In the genomic region with DNA sequence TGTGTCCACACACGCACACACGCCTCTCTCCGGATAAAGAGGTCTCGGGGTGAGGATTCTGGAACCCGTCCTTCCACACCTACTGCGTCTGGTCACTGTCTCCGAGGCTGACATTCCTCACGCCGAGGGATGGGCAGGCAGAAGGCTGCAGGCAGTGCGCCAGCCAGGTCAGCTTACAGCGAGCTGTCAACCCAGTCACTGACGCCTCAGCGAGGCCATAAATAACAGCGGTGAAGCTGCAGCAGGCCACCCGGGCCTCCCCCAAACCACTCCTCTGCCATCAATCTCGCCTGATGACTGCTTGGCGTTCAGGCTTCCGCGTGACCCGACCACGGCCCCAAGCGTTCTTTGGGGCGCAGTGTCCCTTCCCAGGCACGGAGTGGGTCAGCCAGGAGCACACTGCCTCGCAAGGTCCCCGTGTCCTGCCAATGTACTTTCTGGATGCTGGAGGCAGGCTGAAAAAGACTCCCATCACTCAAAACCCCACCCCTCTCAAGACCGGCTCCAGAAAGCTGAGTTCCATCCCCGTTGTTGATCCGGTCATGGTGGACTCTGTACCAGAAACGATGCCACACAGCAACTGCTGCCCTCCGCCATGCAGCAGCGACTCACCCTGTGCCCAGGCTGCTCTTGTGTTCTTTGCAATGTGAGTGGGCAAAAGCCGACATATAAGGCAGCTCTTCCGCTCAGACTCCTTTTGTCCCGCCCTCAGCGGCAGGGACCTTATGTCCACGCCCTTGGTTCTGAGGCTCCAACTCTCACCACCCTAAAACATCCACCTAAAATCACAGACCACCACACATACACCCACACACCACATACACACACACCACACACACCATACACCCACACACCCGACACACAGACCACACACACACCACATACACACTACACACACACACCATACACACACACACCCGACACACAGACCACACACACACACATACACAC, we compare ENCODE assay signal across 1 cellular context.
TF ChIP-seq lines count a peak whose summit lies in the region.

No MANE protein-coding gene starts in this region.

TF ChIP-seq in HEK293, 187 proteins besides CTCF, POLR2A, EP300 and RAD21 (continued from another document):
- TF ChIP-seq, protein P1, sequence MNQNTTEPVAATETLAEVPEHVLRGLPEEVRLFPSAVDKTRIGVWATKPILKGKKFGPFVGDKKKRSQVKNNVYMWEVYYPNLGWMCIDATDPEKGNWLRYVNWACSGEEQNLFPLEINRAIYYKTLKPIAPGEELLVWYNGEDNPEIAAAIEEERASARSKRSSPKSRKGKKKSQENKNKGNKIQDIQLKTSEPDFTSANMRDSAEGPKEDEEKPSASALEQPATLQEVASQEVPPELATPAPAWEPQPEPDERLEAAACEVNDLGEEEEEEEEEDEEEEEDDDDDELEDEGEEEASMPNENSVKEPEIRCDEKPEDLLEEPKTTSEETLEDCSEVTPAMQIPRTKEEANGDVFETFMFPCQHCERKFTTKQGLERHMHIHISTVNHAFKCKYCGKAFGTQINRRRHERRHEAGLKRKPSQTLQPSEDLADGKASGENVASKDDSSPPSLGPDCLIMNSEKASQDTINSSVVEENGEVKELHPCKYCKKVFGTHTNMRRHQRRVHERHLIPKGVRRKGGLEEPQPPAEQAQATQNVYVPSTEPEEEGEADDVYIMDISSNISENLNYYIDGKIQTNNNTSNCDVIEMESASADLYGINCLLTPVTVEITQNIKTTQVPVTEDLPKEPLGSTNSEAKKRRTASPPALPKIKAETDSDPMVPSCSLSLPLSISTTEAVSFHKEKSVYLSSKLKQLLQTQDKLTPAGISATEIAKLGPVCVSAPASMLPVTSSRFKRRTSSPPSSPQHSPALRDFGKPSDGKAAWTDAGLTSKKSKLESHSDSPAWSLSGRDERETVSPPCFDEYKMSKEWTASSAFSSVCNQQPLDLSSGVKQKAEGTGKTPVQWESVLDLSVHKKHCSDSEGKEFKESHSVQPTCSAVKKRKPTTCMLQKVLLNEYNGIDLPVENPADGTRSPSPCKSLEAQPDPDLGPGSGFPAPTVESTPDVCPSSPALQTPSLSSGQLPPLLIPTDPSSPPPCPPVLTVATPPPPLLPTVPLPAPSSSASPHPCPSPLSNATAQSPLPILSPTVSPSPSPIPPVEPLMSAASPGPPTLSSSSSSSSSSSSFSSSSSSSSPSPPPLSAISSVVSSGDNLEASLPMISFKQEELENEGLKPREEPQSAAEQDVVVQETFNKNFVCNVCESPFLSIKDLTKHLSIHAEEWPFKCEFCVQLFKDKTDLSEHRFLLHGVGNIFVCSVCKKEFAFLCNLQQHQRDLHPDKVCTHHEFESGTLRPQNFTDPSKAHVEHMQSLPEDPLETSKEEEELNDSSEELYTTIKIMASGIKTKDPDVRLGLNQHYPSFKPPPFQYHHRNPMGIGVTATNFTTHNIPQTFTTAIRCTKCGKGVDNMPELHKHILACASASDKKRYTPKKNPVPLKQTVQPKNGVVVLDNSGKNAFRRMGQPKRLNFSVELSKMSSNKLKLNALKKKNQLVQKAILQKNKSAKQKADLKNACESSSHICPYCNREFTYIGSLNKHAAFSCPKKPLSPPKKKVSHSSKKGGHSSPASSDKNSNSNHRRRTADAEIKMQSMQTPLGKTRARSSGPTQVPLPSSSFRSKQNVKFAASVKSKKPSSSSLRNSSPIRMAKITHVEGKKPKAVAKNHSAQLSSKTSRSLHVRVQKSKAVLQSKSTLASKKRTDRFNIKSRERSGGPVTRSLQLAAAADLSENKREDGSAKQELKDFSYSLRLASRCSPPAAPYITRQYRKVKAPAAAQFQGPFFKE (tag by site-specific recombination; IDR thresholded peaks at IDR 0.05; ENCODE audit: borderline replicate concordance): no peak
- TF ChIP-seq GLIS1 (tag by site-specific recombination; IDR thresholded peaks at IDR 0.05) (no peak), ZNF610 (tag by site-specific recombination; IDR thresholded peaks at IDR 0.05; ENCODE audit: borderline replicate concordance) (no peak), ZNF423 (tag by site-specific recombination; IDR thresholded peaks at IDR 0.05) (no peak), ZNF792 (tag by site-specific recombination; IDR thresholded peaks at IDR 0.05) (no peak), KLF1 (tag by site-specific recombination; IDR thresholded peaks at IDR 0.05) (peak; percentile 47; the same call in 1 of the 2 replicates), ZNF473 (tag by site-specific recombination; IDR thresholded peaks at IDR 0.05) (no peak), ZNF530 (tag by site-specific recombination; IDR thresholded peaks at IDR 0.05; ENCODE audit: low read depth) (no peak), ZNF221 (tag by site-specific recombination; IDR thresholded peaks at IDR 0.05; ENCODE audit: borderline replicate concordance) (no peak), ZNF350 (tag by site-specific recombination; IDR thresholded peaks at IDR 0.05) (no peak), FEZF1 (tag by site-specific recombination; IDR thresholded peaks at IDR 0.05) (no peak), ZNF175 (tag by site-specific recombination; IDR thresholded peaks at IDR 0.05) (no peak), ZNF544 (tag by site-specific recombination; IDR thresholded peaks at IDR 0.05) (no peak), TRIM28 (IDR thresholded peaks at IDR 0.05; ENCODE audit: borderline replicate concordance, low read length) (peak; percentile 63), ZNF416 (tag by site-specific recombination; IDR thresholded peaks at IDR 0.05) (no peak), ZNF202 (tag by site-specific recombination; IDR thresholded peaks at IDR 0.05; ENCODE audit: borderline replicate concordance) (no peak), ZFP69B (tag by site-specific recombination; IDR thresholded peaks at IDR 0.05) (no peak), ZNF266 (tag by site-specific recombination; IDR thresholded peaks at IDR 0.05; ENCODE audit: low read depth) (no peak), ZNF600 (tag by site-specific recombination; IDR thresholded peaks at IDR 0.05) (peak; percentile 68), SCRT2 (tag by site-specific recombination; IDR thresholded peaks at IDR 0.05) (no peak), ZNF2 (tag by site-specific recombination; IDR thresholded peaks at IDR 0.05) (no peak)
- TF ChIP-seq, protein P2, sequence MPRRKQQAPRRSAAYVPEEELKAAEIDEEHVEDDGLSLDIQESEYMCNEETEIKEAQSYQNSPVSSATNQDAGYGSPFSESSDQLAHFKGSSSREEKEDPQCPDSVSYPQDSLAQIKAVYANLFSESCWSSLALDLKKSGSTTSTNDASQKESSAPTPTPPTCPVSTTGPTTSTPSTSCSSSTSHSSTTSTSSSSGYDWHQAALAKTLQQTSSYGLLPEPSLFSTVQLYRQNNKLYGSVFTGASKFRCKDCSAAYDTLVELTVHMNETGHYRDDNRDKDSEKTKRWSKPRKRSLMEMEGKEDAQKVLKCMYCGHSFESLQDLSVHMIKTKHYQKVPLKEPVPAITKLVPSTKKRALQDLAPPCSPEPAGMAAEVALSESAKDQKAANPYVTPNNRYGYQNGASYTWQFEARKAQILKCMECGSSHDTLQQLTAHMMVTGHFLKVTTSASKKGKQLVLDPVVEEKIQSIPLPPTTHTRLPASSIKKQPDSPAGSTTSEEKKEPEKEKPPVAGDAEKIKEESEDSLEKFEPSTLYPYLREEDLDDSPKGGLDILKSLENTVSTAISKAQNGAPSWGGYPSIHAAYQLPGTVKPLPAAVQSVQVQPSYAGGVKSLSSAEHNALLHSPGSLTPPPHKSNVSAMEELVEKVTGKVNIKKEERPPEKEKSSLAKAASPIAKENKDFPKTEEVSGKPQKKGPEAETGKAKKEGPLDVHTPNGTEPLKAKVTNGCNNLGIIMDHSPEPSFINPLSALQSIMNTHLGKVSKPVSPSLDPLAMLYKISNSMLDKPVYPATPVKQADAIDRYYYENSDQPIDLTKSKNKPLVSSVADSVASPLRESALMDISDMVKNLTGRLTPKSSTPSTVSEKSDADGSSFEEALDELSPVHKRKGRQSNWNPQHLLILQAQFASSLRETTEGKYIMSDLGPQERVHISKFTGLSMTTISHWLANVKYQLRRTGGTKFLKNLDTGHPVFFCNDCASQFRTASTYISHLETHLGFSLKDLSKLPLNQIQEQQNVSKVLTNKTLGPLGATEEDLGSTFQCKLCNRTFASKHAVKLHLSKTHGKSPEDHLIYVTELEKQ (tag by site-specific recombination; IDR thresholded peaks at IDR 0.05; ENCODE audit: borderline replicate concordance): no peak
- TF ChIP-seq, protein P3, sequence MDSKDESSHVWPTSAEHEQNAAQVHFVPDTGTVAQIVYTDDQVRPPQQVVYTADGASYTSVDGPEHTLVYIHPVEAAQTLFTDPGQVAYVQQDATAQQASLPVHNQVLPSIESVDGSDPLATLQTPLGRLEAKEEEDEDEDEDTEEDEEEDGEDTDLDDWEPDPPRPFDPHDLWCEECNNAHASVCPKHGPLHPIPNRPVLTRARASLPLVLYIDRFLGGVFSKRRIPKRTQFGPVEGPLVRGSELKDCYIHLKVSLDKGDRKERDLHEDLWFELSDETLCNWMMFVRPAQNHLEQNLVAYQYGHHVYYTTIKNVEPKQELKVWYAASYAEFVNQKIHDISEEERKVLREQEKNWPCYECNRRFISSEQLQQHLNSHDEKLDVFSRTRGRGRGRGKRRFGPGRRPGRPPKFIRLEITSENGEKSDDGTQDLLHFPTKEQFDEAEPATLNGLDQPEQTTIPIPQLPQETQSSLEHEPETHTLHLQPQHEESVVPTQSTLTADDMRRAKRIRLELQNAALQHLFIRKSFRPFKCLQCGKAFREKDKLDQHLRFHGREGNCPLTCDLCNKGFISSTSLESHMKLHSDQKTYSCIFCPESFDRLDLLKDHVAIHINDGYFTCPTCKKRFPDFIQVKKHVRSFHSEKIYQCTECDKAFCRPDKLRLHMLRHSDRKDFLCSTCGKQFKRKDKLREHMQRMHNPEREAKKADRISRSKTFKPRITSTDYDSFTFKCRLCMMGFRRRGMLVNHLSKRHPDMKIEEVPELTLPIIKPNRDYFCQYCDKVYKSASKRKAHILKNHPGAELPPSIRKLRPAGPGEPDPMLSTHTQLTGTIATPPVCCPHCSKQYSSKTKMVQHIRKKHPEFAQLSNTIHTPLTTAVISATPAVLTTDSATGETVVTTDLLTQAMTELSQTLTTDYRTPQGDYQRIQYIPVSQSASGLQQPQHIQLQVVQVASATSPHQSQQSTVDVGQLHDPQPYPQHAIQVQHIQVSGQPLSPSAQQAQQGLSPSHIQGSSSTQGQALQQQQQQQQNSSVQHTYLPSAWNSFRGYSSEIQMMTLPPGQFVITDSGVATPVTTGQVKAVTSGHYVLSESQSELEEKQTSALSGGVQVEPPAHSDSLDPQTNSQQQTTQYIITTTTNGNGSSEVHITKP (tag by site-specific recombination; IDR thresholded peaks at IDR 0.05): no peak
- TF ChIP-seq, protein P4, sequence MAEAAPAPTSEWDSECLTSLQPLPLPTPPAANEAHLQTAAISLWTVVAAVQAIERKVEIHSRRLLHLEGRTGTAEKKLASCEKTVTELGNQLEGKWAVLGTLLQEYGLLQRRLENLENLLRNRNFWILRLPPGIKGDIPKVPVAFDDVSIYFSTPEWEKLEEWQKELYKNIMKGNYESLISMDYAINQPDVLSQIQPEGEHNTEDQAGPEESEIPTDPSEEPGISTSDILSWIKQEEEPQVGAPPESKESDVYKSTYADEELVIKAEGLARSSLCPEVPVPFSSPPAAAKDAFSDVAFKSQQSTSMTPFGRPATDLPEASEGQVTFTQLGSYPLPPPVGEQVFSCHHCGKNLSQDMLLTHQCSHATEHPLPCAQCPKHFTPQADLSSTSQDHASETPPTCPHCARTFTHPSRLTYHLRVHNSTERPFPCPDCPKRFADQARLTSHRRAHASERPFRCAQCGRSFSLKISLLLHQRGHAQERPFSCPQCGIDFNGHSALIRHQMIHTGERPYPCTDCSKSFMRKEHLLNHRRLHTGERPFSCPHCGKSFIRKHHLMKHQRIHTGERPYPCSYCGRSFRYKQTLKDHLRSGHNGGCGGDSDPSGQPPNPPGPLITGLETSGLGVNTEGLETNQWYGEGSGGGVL (tag by site-specific recombination; IDR thresholded peaks at IDR 0.05): no peak
